Comparison of ENCODE assay signal across 1 cellular context in genomic region chr4:16894406-16894805, GRCh38.
TF ChIP-seq lines count a peak whose summit lies in the region.

No MANE protein-coding gene starts in this region.

TF ChIP-seq in SK-N-SH treated with all-trans-retinoic acid at 6 μM for 48 hours, 23 proteins besides CTCF, POLR2A, EP300 and RAD21 (continued from another document):
- no peak for TF ChIP-seq TSHZ2 (CRISPR knock-in tag; IDR thresholded peaks at IDR 0.05)
- TF ChIP-seq SNAI2 (CRISPR knock-in tag; IDR thresholded peaks at IDR 0.05), result no peak
- no peak for TF ChIP-seq BACH2 (CRISPR knock-in tag; IDR thresholded peaks at IDR 0.05; ENCODE audit: borderline replicate concordance)
- no peak for TF ChIP-seq POU6F1 (CRISPR knock-in tag; IDR thresholded peaks at IDR 0.05; ENCODE audit: borderline replicate concordance, low read depth)
- TF ChIP-seq PATZ1 (CRISPR knock-in tag; IDR thresholded peaks at IDR 0.05; ENCODE audit: borderline replicate concordance), result no peak
- TF ChIP-seq ARNTL (CRISPR knock-in tag; IDR thresholded peaks at IDR 0.05; ENCODE audit: borderline replicate concordance, low read depth), result no peak
- no peak for TF ChIP-seq CSRNP3 (CRISPR knock-in tag; IDR thresholded peaks at IDR 0.05)
TF ChIP-seq in SK-N-SH treated with all-trans-retinoic acid at 6 μM for 48 hours: peak in this region for 0.
